ENCODE assay signal across 10 cellular contexts in the genomic region with DNA sequence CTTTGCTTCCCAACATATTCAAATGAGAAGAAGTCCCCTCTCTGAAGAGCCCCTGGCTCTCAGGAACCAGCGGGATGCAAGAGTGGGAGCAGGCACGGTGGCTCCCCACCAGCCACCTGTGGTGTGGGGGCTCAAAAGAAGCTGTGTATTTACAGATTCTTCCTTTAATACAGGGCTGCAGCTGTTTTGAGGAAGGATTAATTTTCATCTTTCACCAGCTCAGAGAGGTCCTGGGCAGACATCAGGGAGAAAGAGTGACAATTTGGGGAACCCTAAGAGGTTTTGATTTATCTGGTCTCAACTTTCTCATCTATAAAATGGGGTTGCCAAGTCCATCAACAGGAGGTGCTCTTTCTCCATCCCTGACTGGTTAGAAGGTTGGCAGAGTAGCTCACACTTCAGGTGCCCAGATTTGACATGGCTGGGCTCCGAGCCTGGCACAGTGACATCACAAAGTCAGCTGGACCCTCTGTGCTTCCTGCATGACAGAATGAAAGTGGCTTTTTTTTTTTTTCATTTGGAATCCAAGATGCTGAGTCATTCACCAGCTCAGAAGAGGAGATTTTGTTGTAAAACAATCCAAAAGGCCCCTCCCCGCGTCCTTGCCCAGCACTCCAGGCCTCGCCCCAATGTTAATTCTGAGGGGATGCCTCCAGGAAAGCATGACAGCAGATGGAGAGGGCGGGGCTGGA. TPM values are rescaled to one million over a fixed set of nuclear protein-coding genes. Genes with fewer than 3 reads are reported as not detected.
DNase-seq lines count a peak whose midpoint lies in the region; TF ChIP-seq lines count a peak whose summit lies in the region.
"Had no signal": no experiment of that assay in that cellular context is flagged by ENCODE, and none has a peak within 500 bp of the region (broad histone marks: within the 10 kb centered on the region; RNA-seq: fewer than 3 reads in every experiment).

No MANE protein-coding gene starts in this region.

- no peak overlapping the region for H3K4me3 Mint-ChIP-seq in activated CD4-positive, alpha-beta T cell treated with anti-CD3 and anti-CD28 coated beads, Interleukin-2, amount 10 ng/mL, durations not matched to agents 24 days and 14 days

- H3K4me3 ChIP-seq in GM06990 (replicated peaks; ENCODE audit: low read depth, low read length) (no peak overlapping the region), NB4 (ENCODE audit: low read depth, low read length) (no peak overlapping the region), colonic mucosa (no peak overlapping the region)

- no peaks in the 10 kb centered on the region for H3K4me1 Mint-ChIP-seq in activated CD4-positive, alpha-beta T cell treated with anti-CD3 and anti-CD28 coated beads, Interleukin-2, amount 10 ng/mL, durations not matched to agents 24 days and 14 days

- H3K9me3 Mint-ChIP-seq in activated CD4-positive, alpha-beta T cell treated with anti-CD3 and anti-CD28 coated beads, Interleukin-2, amount 10 ng/mL, durations not matched to agents 24 days and 14 days: no peaks in the 10 kb centered on the region

- peak; percentile 22 for TF ChIP-seq CTCF in GM06990 (IDR thresholded peaks at IDR 0.05; ENCODE audit: insufficient read depth, low read length, poor library complexity, severe bottlenecking)
- no peak for TF ChIP-seq CTCF in NB4 (IDR thresholded peaks at IDR 0.05; ENCODE audit: low read depth, low read length)
- no peak for TF ChIP-seq CTCF in colonic mucosa (IDR thresholded peaks at IDR 0.05)

- H3K27ac ChIP-seq in colonic mucosa: no peak overlapping the region

- intact Hi-C loops in colonic mucosa (cut with DNase I): no loop called here
- intact Hi-C loops in activated CD4-positive, alpha-beta T cell treated with anti-CD3 and anti-CD28 coated beads, Interleukin-2, amount 10 ng/mL, durations not matched to agents 24 days and 14 days (cut with micrococcal nuclease): no loop called here

- H3K27ac Mint-ChIP-seq in activated CD4-positive, alpha-beta T cell treated with anti-CD3 and anti-CD28 coated beads, Interleukin-2, amount 10 ng/mL, durations not matched to agents 24 days and 14 days: no peak overlapping the region

- DNase-seq in GM06990 (ENCODE audit: extremely low read depth, insufficient read length) (no peak), NB4 (ENCODE audit: low read depth) (peak; percentile 18), colonic mucosa (peak; percentile 32), non-pigmented ciliary epithelial cell (ENCODE audit: low read depth) (peak; percentile 47), NCI-H1930 (lab: John Stamatoyannopoulos, UW) (no peak), cerebellum (ENCODE audit: low spot score) (no peak), NCI-H510A treated with DMSO at 0.1 percent for 48 hours (lab: John Stamatoyannopoulos, UW) (no peak)
- DNase-seq in activated CD4-positive, alpha-beta T cell treated with anti-CD3 and anti-CD28 coated beads, Interleukin-2, amount 10 ng/mL, durations not matched to agents 24 days and 14 days: no peak
- DNase-seq: activated T-cell treated with anti-CD3 and anti-CD28 coated beads, Interleukin-2, amount 50 U/mL, for 48 hours; NCI-H69 had no signal

- no peak overlapping the region for H3K9ac ChIP-seq in colonic mucosa (ENCODE audit: low read depth in 2 of 2, low read length in 2 of 2)

- H3K4me1 ChIP-seq in colonic mucosa: no peaks in the 10 kb centered on the region

- H3K36me3 ChIP-seq in GM06990 (ENCODE audit: control insufficient read depth, insufficient read depth, low read length) (no peaks in the 10 kb centered on the region), colonic mucosa (no peaks in the 10 kb centered on the region)

- H3K27me3 Mint-ChIP-seq in activated CD4-positive, alpha-beta T cell treated with anti-CD3 and anti-CD28 coated beads, Interleukin-2, amount 10 ng/mL, durations not matched to agents 24 days and 14 days: peaks cover 19% of the 10 kb centered on the region

- H3K27me3 ChIP-seq in GM06990 (replicated peaks; ENCODE audit: control insufficient read depth, insufficient read depth, low read length) (peaks cover 2% of the 10 kb centered on the region; the same call in 1 of the 2 replicates), colonic mucosa (no peaks in the 10 kb centered on the region)

- no peaks in the 10 kb centered on the region for H3K36me3 Mint-ChIP-seq in activated CD4-positive, alpha-beta T cell treated with anti-CD3 and anti-CD28 coated beads, Interleukin-2, amount 10 ng/mL, durations not matched to agents 24 days and 14 days (ENCODE audit: low read depth)

- TF ChIP-seq POLR2A in NB4 (IDR thresholded peaks at IDR 0.05; ENCODE audit: extremely low read depth, insufficient read length): no peak

- no peaks in the 10 kb centered on the region for H3K9me3 ChIP-seq in colonic mucosa

RNA-seq across cellular contexts. Expression of gene SIX2, which starts 15.5 kb away (rescaled TPM):
- total RNA-seq in colonic mucosa (under 1 TPM in 1 of 2 donors, not detected in 1; 0.10 TPM), cerebellum (0.45 TPM)
- not detected in 2 replicates for total RNA-seq in activated CD4-positive, alpha-beta T cell treated with anti-CD3 and anti-CD28 coated beads, Interleukin-2, amount 10 ng/mL, durations not matched to agents 24 days and 14 days

Comparison
In these comparisons a context has a peak if more than half of its experiments do, and no peak if none do; other contexts are left out.
1. DNase-seq: peak in NB4 (single experiment), colonic mucosa (single experiment) and non-pigmented ciliary epithelial cell (single experiment); none in GM06990 (single experiment), NCI-H1930 (0 of 2), activated CD4-positive, alpha-beta T cell treated with anti-CD3 and anti-CD28 coated beads, Interleukin-2, amount 10 ng/mL, durations not matched to agents 24 days and 14 days (single experiment), cerebellum (single experiment) and NCI-H510A treated with DMSO at 0.1 percent for 48 hours (single experiment).